Comparison of ENCODE assay signal across 22 cellular contexts in the genomic region with DNA sequence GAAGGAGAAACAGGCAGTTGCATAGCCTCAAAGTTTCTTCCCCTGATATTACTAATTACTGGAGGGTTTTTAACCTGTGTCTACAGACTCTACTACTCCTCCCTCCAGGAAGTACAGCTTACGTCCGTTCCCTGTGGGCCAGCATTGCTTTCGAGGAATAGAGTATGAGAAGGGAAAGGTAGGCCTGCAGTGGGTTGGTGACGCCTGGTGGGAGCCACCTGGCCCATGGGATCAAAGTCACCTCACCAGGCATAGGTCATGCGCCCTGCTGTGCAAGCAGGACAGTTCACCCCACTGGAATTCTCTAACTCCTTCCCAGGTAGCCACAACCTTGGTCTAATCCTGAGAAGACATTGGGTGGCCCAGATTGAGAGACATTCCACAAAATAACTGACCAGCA. TPM values are rescaled to one million over a fixed set of nuclear protein-coding genes. Genes with fewer than 3 reads are reported as not detected.
DNase-seq lines count a peak whose midpoint lies in the region; ATAC-seq and TF ChIP-seq lines count a peak whose summit lies in the region.
"Had no signal": no experiment of that assay in that cellular context is flagged by ENCODE, and none has a peak within 500 bp of the region (broad histone marks: within the 10 kb centered on the region; RNA-seq: fewer than 3 reads in every experiment).

No MANE protein-coding gene starts in this region.

- H3K9ac ChIP-seq in mammary epithelial cell (ENCODE audit: insufficient read depth, low read length) = no peak overlapping the region

- dilution Hi-C loops in mammary epithelial cell (cut with HindIII; ENCODE audit: low sequenced_read_pairs) = no loop called here

- peaks cover 34% of the 10 kb centered on the region for H3K36me3 ChIP-seq in CD4-positive, CD25-positive, alpha-beta regulatory T cell (ENCODE audit: control insufficient read depth, insufficient read depth, low read length)
- H3K36me3 ChIP-seq in right lobe of liver (peaks cover 0 to 7% (median under 1%) of the 10 kb centered on the region in 4 donors), mammary epithelial cell (ENCODE audit: insufficient read depth, low read length) (no peaks in the 10 kb centered on the region)

- no peaks in the 10 kb centered on the region for H3K9me3 ChIP-seq in CD4-positive, CD25-positive, alpha-beta regulatory T cell (ENCODE audit: control insufficient read depth in 2 of 2, low read length in 2 of 2)
- no peaks in the 10 kb centered on the region for H3K9me3 ChIP-seq in right lobe of liver
- H3K9me3 ChIP-seq in mammary epithelial cell (replicated peaks; ENCODE audit: insufficient read depth, low read length) = no peaks in the 10 kb centered on the region
- H3K9me3 ChIP-seq: BE2C, SJSA1 had no signal

- H2AFZ ChIP-seq in mammary epithelial cell (ENCODE audit: low read depth, low read length) = no peak overlapping the region

- TF ChIP-seq CTCF in 22Rv1 (IDR thresholded peaks at IDR 0.05) (no peak), VCaP (conservative IDR thresholded peaks at IDR 0.05) (no peak), right lobe of liver (IDR thresholded peaks at IDR 0.05) (no peak), mammary epithelial cell (conservative IDR thresholded peaks at IDR 0.05 in 1 of 2, IDR thresholded peaks at IDR 0.05 in 1 of 2; ENCODE audit: extremely low read depth in 1 of 2, insufficient read depth in 1 of 2, low read depth in 1 of 2, low read length in 2 of 2) (no peak)

- peaks cover 43% of the 10 kb centered on the region for H3K79me2 ChIP-seq in mammary epithelial cell (ENCODE audit: insufficient read depth, low read length)

- no peak for DNase-seq in CD4-positive, CD25-positive, alpha-beta regulatory T cell
- DNase-seq in right lobe of liver = no peak
- no peak for DNase-seq in activated CD4-positive, CD25-positive, alpha-beta regulatory T cell (lab: John Stamatoyannopoulos, UW)
- DNase-seq in mammary epithelial cell = no peak
- no peak for DNase-seq in T-helper 2 cell
- DNase-seq: BE2C; Calu3; CD8-positive, alpha-beta memory T cell; DMS153; H7; HFFc6; KG1; NCI-H1105 treated with DMSO at 0.1 percent for 48 hours; NCI-H2171; NCI-H524 treated with DMSO at 0.1 percent for 48 hours; NCI-H82; OCI-M1; T-helper 1 cell had no signal

- H3K4me3 ChIP-seq in CD4-positive, CD25-positive, alpha-beta regulatory T cell (ENCODE audit: low read depth, low read length) = no peak overlapping the region
- H3K4me3 ChIP-seq in right lobe of liver (no peak overlapping the region), mammary epithelial cell (replicated peaks in 1 of 3; ENCODE audit: insufficient read depth in 1 of 3, low read depth in 2 of 3, low read length in 3 of 3) (no peak overlapping the region)
- H3K4me3 ChIP-seq: SJSA1 had no signal

- WGBS in right lobe of liver (ENCODE audit: insufficient coverage, low coverage, low lambda C conversion rate, missing lambda C conversion rate) = 60% methylated on average over 2 of the region's 5 CpGs
- WGBS in mammary epithelial cell (ENCODE audit: low coverage, missing lambda C conversion rate) = 96% methylated on average over 3 of the region's 5 CpGs

- CTCF ChIA-PET in mammary epithelial cell (lab: Charles Lee; ENCODE audit: low non-redundant PET) = no interaction called here

- intact Hi-C loops in right lobe of liver (cut with DNase I) (no loop called here), mammary epithelial cell (cut with micrococcal nuclease) (no loop called here)

- ATAC-seq in CD4-positive, CD25-positive, alpha-beta regulatory T cell (ENCODE audit: low read depth in 2 of 2) = no peak
- peak; percentile 13 to 35 (median 22) for ATAC-seq in right lobe of liver
- ATAC-seq: Right ventricle myocardium inferior had no signal

- H3K27ac ChIP-seq in 22Rv1 (peak overlapping the region; percentile 81), VCaP (peak overlapping the region; percentile 87), right lobe of liver (peak overlapping the region in 1 of 3 donors; percentile 39), mammary epithelial cell (ENCODE audit: insufficient read depth, low read depth, low read length) (no peak overlapping the region)
- H3K27ac ChIP-seq in CD4-positive, CD25-positive, alpha-beta regulatory T cell (ENCODE audit: insufficient read depth, low read length, poor library complexity, severe bottlenecking) = no peak overlapping the region
- H3K27ac ChIP-seq: SJSA1 had no signal

- H3K27me3 ChIP-seq in CD4-positive, CD25-positive, alpha-beta regulatory T cell (ENCODE audit: control insufficient read depth, insufficient read depth, low read length) = no peaks in the 10 kb centered on the region
- H3K27me3 ChIP-seq in right lobe of liver = no peaks in the 10 kb centered on the region
- H3K27me3 ChIP-seq in mammary epithelial cell (ENCODE audit: insufficient read depth, low read length) = no peaks in the 10 kb centered on the region
- H3K27me3 ChIP-seq: BE2C, SJSA1 had no signal

- no peaks in the 10 kb centered on the region for H4K20me1 ChIP-seq in mammary epithelial cell (ENCODE audit: insufficient read depth, low read length)

- peaks cover 25% of the 10 kb centered on the region for H3K36me3 Mint-ChIP-seq in CD4-positive, CD25-positive, alpha-beta regulatory T cell

- TF ChIP-seq POLR2A in right lobe of liver (IDR thresholded peaks at IDR 0.05) = no peak

- no peaks in the 10 kb centered on the region for H3K9me3 Mint-ChIP-seq in CD4-positive, CD25-positive, alpha-beta regulatory T cell
- H3K9me3 Mint-ChIP-seq: CD8-positive, alpha-beta memory T cell; HFFc6 had no signal

- H3K27me3 Mint-ChIP-seq in CD4-positive, CD25-positive, alpha-beta regulatory T cell = no peaks in the 10 kb centered on the region
- H3K27me3 Mint-ChIP-seq: CD8-positive, alpha-beta memory T cell had no signal

- H3K4me3 Mint-ChIP-seq in CD4-positive, CD25-positive, alpha-beta regulatory T cell = no peak overlapping the region
- H3K4me3 Mint-ChIP-seq: CD8-positive, alpha-beta memory T cell; HFFc6 had no signal

- no TSS peak for BruUV-seq in mammary epithelial cell (replicated peaks; lab: Mats Ljungman, UMichigan)

- peak overlapping the region in 2 of 3 donors; percentile 48 to 86 for H3K27ac Mint-ChIP-seq in CD4-positive, CD25-positive, alpha-beta regulatory T cell
- H3K27ac Mint-ChIP-seq: CD8-positive, alpha-beta memory T cell; HFFc6 had no signal

- peaks cover 27% of the 10 kb centered on the region for H3K4me1 ChIP-seq in CD4-positive, CD25-positive, alpha-beta regulatory T cell (ENCODE audit: control insufficient read depth, insufficient read depth, low read length, poor library complexity, severe bottlenecking)
- H3K4me1 ChIP-seq in right lobe of liver (peaks cover 0 to 59% (median 21%) of the 10 kb centered on the region in 4 donors), mammary epithelial cell (ENCODE audit: insufficient read depth, low read length) (peaks cover 27% of the 10 kb centered on the region)

- in situ Hi-C loops in mammary epithelial cell (cut with MboI; ENCODE audit: low sequenced_read_pairs in 2 of 2) = no loop called here

- H3K4me2 ChIP-seq in mammary epithelial cell (ENCODE audit: insufficient read depth, low read depth, low read length) = no peak overlapping the region

- H3K4me1 Mint-ChIP-seq in CD4-positive, CD25-positive, alpha-beta regulatory T cell = peaks cover 12 to 40% (median 39%) of the 10 kb centered on the region in 4 donors

RNA-seq across cellular contexts. Expression of a gene that starts 29.8 kb away (rescaled TPM):
- 28.9 TPM for total RNA-seq in CD4-positive, CD25-positive, alpha-beta regulatory T cell
- polyA plus RNA-seq in CD4-positive, CD25-positive, alpha-beta regulatory T cell = 1 to 10 TPM; 2.0 to 4.6 (median 2.8) TPM
- total RNA-seq in right lobe of liver (10 to 100 TPM in 5 of 6 experiments, 1 to 10 TPM in 1; 9.4 to 16.7 (median 13.9) TPM), mammary epithelial cell (10 to 100 TPM; 15.3 to 18.9 TPM)
- polyA plus RNA-seq in mammary epithelial cell = 7.7 TPM
- 22.0 TPM for polyA minus RNA-seq in mammary epithelial cell

Comparison
In these comparisons a context has a peak if more than half of its experiments do, and no peak if none do; other contexts are left out.
1. H3K27ac ChIP-seq: peak in 22Rv1 (single experiment) and VCaP (single experiment); none in CD4-positive, CD25-positive, alpha-beta regulatory T cell (single experiment) and mammary epithelial cell (single experiment).
2. ATAC-seq: peak in right lobe of liver (4 of 4); none in CD4-positive, CD25-positive, alpha-beta regulatory T cell (0 of 2).